In genomic region chr7:38368191-38368605, GRCh38 we compare ENCODE assay signal across 8 cellular contexts.
DNase-seq lines count a peak whose midpoint lies in the region; ATAC-seq and TF ChIP-seq lines count a peak whose summit lies in the region.

No MANE protein-coding gene starts in this region.

- peak overlapping the region; percentile 63 for H3K4me3 Mint-ChIP-seq in activated T-cell treated with anti-CD3 and anti-CD28 coated beads, Interleukin-2, amount 50 U/mL, for 4 hours

- H3K9me3 ChIP-seq in BLaER1 treated with 17β-estradiol and CSF1 and Interleukin-3, amounts not matched to agents 10 nM and 100 nM (replicated peaks in 1 of 11) = no peaks in the 10 kb centered on the region

- peaks cover 0 to 49% (median 33%) of the 10 kb centered on the region in 11 experiments; a peak in 13 of 22 replicates for H4K20me1 ChIP-seq in BLaER1 treated with 17β-estradiol and CSF1 and Interleukin-3, amounts not matched to agents 10 nM and 100 nM

- peak overlapping the region; percentile 41 to 87 (median 73); a peak in 21 of 22 replicates for H3K27ac ChIP-seq in BLaER1 treated with 17β-estradiol and CSF1 and Interleukin-3, amounts not matched to agents 10 nM and 100 nM

- peaks cover 75% of the 10 kb centered on the region for H3K4me1 Mint-ChIP-seq in activated T-cell treated with anti-CD3 and anti-CD28 coated beads, Interleukin-2, amount 50 U/mL, for 4 hours (ENCODE audit: low read depth)

- peak; percentile 63 for ATAC-seq in GM19328 (IDR thresholded peaks at IDR 0.05; ENCODE audit: unreplicated experiment)
- peak; percentile 67 to 70 for ATAC-seq in activated T-cell treated with anti-CD3 and anti-CD28 coated beads, Interleukin-2, amount 50 U/mL, for 4 hours

- peaks cover 30 to 68% (median 49%) of the 10 kb centered on the region in 10 experiments for H3K4me1 ChIP-seq in BLaER1 treated with 17β-estradiol and CSF1 and Interleukin-3, amounts not matched to agents 10 nM and 100 nM

- H3K9ac ChIP-seq in BLaER1 treated with 17β-estradiol and CSF1 and Interleukin-3, amounts not matched to agents 10 nM and 100 nM = peak overlapping the region; percentile 14 to 66 (median 50); a peak in 14 of 22 replicates

- peak overlapping the region; percentile 45 to 85 (median 75) for H3K4me2 ChIP-seq in BLaER1 treated with 17β-estradiol and CSF1 and Interleukin-3, amounts not matched to agents 10 nM and 100 nM

- H3K36me3 ChIP-seq in BLaER1 treated with 17β-estradiol and CSF1 and Interleukin-3, amounts not matched to agents 10 nM and 100 nM = peaks cover 0 to 31% (median 0%) of the 10 kb centered on the region in 11 experiments; a peak in 9 of 22 replicates

- no peaks in the 10 kb centered on the region for H3K9me3 Mint-ChIP-seq in activated T-cell treated with anti-CD3 and anti-CD28 coated beads, Interleukin-2, amount 50 U/mL, for 4 hours

- H3K27me3 Mint-ChIP-seq in activated T-cell treated with anti-CD3 and anti-CD28 coated beads, Interleukin-2, amount 50 U/mL, for 4 hours (ENCODE audit: low read depth) = no peaks in the 10 kb centered on the region

- H3K4me3 ChIP-seq in BLaER1 treated with 17β-estradiol and CSF1 and Interleukin-3, amounts not matched to agents 10 nM and 100 nM = 0 out of 20 replicates have a peak overlapping the region, but pooled peaks of 1 of the 10 experiments have one; percentile 27
- H3K4me3 ChIP-seq in fibroblast of the aortic adventitia (ENCODE audit: low read depth, low read length) = no peak overlapping the region

- H3K27me3 ChIP-seq in BLaER1 treated with 17β-estradiol and CSF1 and Interleukin-3, amounts not matched to agents 10 nM and 100 nM = no peaks in the 10 kb centered on the region

- H3K36me3 Mint-ChIP-seq in activated T-cell treated with anti-CD3 and anti-CD28 coated beads, Interleukin-2, amount 50 U/mL, for 4 hours (ENCODE audit: insufficient read depth) = no peaks in the 10 kb centered on the region

- peak; percentile 72 for DNase-seq in HK-2 (ENCODE audit: unreplicated experiment)
- DNase-seq in RKO (ENCODE audit: low spot score) = peak; percentile 83
- DNase-seq in activated T-cell treated with anti-CD3 and anti-CD28 coated beads, Interleukin-2, amount 50 U/mL, for 4 hours = peak; percentile 75
- DNase-seq in fibroblast of the aortic adventitia (ENCODE audit: low read depth) = peak; percentile 50
- peak; percentile 52 for DNase-seq in pons (ENCODE audit: low spot score)
- no peak for DNase-seq in NCI-H187 treated with DMSO at 0.1 percent for 48 hours (lab: John Stamatoyannopoulos, UW)

- TF ChIP-seq CTCF in fibroblast of the aortic adventitia (IDR thresholded peaks at IDR 0.05; ENCODE audit: insufficient read depth, low read length) = peak; percentile 78
